ENCODE assay signal across 1 cellular context in the genomic region with DNA sequence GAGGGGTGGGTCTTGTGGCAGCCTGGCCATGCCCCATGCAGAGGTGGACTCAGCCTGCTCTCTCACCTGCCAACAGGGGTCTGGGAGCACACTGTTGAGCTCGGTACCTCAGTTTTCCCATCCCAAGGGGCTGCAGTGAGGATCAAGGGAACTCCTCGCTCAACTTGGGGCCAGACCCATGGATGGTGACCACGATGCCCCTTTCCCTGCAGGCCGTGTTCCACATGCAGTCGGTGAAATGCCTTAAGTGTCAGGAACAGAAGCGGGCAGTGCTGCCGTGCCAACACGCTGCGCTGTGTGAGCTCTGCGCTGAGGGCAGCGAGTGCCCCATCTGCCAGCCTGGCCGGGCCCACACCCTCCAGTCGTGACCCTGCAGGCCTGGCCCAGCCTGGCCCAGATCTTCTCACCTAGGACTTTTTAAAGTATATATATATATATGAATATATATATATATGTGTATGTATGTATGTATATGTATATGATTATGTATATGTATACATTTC.
TF ChIP-seq lines count a peak whose summit lies in the region.

No MANE protein-coding gene starts in this region.

TF ChIP-seq in K562, 482 proteins besides CTCF, POLR2A, EP300 and RAD21:
- TF ChIP-seq EHMT2 (IDR thresholded peaks at IDR 0.05): no peak
- no peak for TF ChIP-seq ZNF583 (CRISPR knock-in tag; IDR thresholded peaks at IDR 0.05)
- TF ChIP-seq ZNF140 (CRISPR knock-in tag; IDR thresholded peaks at IDR 0.05): no peak
- no peak for TF ChIP-seq GATAD2B (IDR thresholded peaks at IDR 0.05; ENCODE audit: borderline replicate concordance)
- TF ChIP-seq, protein P1, sequence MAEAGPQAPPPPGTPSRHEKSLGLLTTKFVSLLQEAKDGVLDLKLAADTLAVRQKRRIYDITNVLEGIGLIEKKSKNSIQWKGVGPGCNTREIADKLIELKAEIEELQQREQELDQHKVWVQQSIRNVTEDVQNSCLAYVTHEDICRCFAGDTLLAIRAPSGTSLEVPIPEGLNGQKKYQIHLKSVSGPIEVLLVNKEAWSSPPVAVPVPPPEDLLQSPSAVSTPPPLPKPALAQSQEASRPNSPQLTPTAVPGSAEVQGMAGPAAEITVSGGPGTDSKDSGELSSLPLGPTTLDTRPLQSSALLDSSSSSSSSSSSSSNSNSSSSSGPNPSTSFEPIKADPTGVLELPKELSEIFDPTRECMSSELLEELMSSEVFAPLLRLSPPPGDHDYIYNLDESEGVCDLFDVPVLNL (CRISPR knock-in tag; IDR thresholded peaks at IDR 0.05; ENCODE audit: low read depth): no peak
- TF ChIP-seq TCF7 (IDR thresholded peaks at IDR 0.05; ENCODE audit: borderline replicate concordance): no peak
- no peak for TF ChIP-seq CXXC5 (CRISPR knock-in tag; IDR thresholded peaks at IDR 0.05)
- no peak for TF ChIP-seq ZNF785 (CRISPR knock-in tag; IDR thresholded peaks at IDR 0.05)
- TF ChIP-seq HSF4 (CRISPR knock-in tag; IDR thresholded peaks at IDR 0.05; ENCODE audit: borderline replicate concordance): no peak
- TF ChIP-seq BHLHE40 (IDR thresholded peaks at IDR 0.05; ENCODE audit: low read length): no peak
- TF ChIP-seq, protein P2, sequence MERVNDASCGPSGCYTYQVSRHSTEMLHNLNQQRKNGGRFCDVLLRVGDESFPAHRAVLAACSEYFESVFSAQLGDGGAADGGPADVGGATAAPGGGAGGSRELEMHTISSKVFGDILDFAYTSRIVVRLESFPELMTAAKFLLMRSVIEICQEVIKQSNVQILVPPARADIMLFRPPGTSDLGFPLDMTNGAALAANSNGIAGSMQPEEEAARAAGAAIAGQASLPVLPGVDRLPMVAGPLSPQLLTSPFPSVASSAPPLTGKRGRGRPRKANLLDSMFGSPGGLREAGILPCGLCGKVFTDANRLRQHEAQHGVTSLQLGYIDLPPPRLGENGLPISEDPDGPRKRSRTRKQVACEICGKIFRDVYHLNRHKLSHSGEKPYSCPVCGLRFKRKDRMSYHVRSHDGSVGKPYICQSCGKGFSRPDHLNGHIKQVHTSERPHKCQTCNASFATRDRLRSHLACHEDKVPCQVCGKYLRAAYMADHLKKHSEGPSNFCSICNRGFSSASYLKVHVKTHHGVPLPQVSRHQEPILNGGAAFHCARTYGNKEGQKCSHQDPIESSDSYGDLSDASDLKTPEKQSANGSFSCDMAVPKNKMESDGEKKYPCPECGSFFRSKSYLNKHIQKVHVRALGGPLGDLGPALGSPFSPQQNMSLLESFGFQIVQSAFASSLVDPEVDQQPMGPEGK (CRISPR knock-in tag; IDR thresholded peaks at IDR 0.05; ENCODE audit: borderline replicate concordance): no peak
- TF ChIP-seq HNRNPLL (IDR thresholded peaks at IDR 0.05; ENCODE audit: low read depth, low read length, poor library complexity, severe bottlenecking): peak; percentile 1
- TF ChIP-seq SUPT5H (IDR thresholded peaks at IDR 0.05): 0 out of 2 replicates have a peak, but pooled peaks have one; percentile 19
- TF ChIP-seq, protein P3, sequence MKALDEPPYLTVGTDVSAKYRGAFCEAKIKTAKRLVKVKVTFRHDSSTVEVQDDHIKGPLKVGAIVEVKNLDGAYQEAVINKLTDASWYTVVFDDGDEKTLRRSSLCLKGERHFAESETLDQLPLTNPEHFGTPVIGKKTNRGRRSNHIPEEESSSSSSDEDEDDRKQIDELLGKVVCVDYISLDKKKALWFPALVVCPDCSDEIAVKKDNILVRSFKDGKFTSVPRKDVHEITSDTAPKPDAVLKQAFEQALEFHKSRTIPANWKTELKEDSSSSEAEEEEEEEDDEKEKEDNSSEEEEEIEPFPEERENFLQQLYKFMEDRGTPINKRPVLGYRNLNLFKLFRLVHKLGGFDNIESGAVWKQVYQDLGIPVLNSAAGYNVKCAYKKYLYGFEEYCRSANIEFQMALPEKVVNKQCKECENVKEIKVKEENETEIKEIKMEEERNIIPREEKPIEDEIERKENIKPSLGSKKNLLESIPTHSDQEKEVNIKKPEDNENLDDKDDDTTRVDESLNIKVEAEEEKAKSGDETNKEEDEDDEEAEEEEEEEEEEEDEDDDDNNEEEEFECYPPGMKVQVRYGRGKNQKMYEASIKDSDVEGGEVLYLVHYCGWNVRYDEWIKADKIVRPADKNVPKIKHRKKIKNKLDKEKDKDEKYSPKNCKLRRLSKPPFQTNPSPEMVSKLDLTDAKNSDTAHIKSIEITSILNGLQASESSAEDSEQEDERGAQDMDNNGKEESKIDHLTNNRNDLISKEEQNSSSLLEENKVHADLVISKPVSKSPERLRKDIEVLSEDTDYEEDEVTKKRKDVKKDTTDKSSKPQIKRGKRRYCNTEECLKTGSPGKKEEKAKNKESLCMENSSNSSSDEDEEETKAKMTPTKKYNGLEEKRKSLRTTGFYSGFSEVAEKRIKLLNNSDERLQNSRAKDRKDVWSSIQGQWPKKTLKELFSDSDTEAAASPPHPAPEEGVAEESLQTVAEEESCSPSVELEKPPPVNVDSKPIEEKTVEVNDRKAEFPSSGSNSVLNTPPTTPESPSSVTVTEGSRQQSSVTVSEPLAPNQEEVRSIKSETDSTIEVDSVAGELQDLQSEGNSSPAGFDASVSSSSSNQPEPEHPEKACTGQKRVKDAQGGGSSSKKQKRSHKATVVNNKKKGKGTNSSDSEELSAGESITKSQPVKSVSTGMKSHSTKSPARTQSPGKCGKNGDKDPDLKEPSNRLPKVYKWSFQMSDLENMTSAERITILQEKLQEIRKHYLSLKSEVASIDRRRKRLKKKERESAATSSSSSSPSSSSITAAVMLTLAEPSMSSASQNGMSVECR (CRISPR knock-in tag; IDR thresholded peaks at IDR 0.05): no peak
- no peak for TF ChIP-seq ZNF644 (tag; IDR thresholded peaks at IDR 0.05; ENCODE audit: low read depth)
- TF ChIP-seq TCFL5 (CRISPR knock-in tag; conservative IDR thresholded peaks at IDR 0.05): no peak
- TF ChIP-seq PTTG1 (tag; IDR thresholded peaks at IDR 0.05; ENCODE audit: low read depth): no peak
- no peak for TF ChIP-seq PURB (CRISPR knock-in tag; IDR thresholded peaks at IDR 0.05; ENCODE audit: low read depth)
- TF ChIP-seq, protein P4, sequence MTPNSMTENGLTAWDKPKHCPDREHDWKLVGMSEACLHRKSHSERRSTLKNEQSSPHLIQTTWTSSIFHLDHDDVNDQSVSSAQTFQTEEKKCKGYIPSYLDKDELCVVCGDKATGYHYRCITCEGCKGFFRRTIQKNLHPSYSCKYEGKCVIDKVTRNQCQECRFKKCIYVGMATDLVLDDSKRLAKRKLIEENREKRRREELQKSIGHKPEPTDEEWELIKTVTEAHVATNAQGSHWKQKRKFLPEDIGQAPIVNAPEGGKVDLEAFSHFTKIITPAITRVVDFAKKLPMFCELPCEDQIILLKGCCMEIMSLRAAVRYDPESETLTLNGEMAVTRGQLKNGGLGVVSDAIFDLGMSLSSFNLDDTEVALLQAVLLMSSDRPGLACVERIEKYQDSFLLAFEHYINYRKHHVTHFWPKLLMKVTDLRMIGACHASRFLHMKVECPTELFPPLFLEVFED (CRISPR knock-in tag; conservative IDR thresholded peaks at IDR 0.05): no peak
- TF ChIP-seq, protein P5, sequence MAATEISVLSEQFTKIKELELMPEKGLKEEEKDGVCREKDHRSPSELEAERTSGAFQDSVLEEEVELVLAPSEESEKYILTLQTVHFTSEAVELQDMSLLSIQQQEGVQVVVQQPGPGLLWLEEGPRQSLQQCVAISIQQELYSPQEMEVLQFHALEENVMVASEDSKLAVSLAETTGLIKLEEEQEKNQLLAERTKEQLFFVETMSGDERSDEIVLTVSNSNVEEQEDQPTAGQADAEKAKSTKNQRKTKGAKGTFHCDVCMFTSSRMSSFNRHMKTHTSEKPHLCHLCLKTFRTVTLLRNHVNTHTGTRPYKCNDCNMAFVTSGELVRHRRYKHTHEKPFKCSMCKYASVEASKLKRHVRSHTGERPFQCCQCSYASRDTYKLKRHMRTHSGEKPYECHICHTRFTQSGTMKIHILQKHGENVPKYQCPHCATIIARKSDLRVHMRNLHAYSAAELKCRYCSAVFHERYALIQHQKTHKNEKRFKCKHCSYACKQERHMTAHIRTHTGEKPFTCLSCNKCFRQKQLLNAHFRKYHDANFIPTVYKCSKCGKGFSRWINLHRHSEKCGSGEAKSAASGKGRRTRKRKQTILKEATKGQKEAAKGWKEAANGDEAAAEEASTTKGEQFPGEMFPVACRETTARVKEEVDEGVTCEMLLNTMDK (IDR thresholded peaks at IDR 0.05; ENCODE audit: borderline replicate concordance, insufficient read depth, low read depth, low read length, poor library complexity, severe bottlenecking): no peak
- TF ChIP-seq NEUROD1 (IDR thresholded peaks at IDR 0.05; ENCODE audit: borderline replicate concordance, low read depth, low read length, partially characterized antibody): no peak
- peak; percentile 28 for TF ChIP-seq POLR2B (IDR thresholded peaks at IDR 0.05; ENCODE audit: low read depth, partially characterized antibody)
- peak; percentile 57 for TF ChIP-seq RBFOX2 (IDR thresholded peaks at IDR 0.05; ENCODE audit: low read depth, low read length)
- no peak for TF ChIP-seq HMG20A (CRISPR knock-in tag; conservative IDR thresholded peaks at IDR 0.05)
- no peak for TF ChIP-seq GABPA (tag; conservative IDR thresholded peaks at IDR 0.05; ENCODE audit: low read depth)
